Comparison of ENCODE assay signal across 9 cellular contexts in the genomic region with DNA sequence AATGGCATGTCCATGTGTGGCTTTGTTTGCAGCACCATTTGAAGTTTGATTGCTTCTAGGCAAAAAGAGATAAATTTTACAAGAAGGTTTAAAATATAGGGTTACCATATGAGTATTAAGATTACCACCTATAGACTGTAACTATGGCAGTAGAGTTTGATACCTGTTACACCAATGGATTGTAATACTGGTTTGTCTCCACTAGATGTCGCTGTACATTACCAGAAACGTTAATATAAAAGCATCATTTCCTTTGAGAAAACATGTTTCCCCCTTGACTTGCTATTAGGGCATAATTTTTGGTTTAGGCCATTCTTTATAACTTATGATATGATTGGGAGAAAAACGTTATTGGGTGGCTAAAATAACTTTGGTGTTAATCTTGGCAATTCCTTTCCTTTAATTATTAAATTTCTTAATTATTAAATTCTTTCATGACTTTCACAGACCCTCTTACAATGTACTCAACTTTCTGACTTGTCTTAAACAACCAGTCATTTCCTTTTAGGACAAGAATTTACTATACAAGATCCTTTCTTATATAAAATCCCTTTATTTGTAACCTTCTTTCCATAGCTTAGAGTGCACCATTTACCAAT. TPM values are rescaled to one million over a fixed set of nuclear protein-coding genes. Genes with fewer than 3 reads are reported as not detected.
DNase-seq lines count a peak whose midpoint lies in the region; ATAC-seq, FAIRE-seq and TF ChIP-seq lines count a peak whose summit lies in the region.
"Had no signal": no experiment of that assay in that cellular context is flagged by ENCODE, and none has a peak within 500 bp of the region (broad histone marks: within the 10 kb centered on the region; RNA-seq: fewer than 3 reads in every experiment).

No MANE protein-coding gene starts in this region.

- no peaks in the 10 kb centered on the region for H3K36me3 ChIP-seq in right atrium auricular region
- H3K36me3 ChIP-seq in small intestine (ENCODE audit: control insufficient read depth in 2 of 2, insufficient read depth in 2 of 2, low read length in 2 of 2): no peaks in the 10 kb centered on the region

- intact Hi-C loops in activated CD8-positive, alpha-beta T cell treated with anti-CD3 and anti-CD28 coated beads for 36 hours (cut with micrococcal nuclease): no loop called here

- peaks cover 1% of the 10 kb centered on the region for H3K9me3 Mint-ChIP-seq in activated CD8-positive, alpha-beta T cell treated with anti-CD3 and anti-CD28 coated beads for 36 hours

- POLR2A ChIA-PET in AG04449 (lab: Yijun Ruan, JAX): no interaction called here
- POLR2A ChIA-PET in activated CD8-positive, alpha-beta T cell treated with anti-CD3 and anti-CD28 coated beads for 36 hours (lab: Charles Lee): interaction anchor here (0.6 to 1.0 kb wide), 2 partner anchors 133 to 153 kb away, joined by 3 read pairs; a partner anchor contains a TSS

- peak; percentile 90 for FAIRE-seq in small intestine (lab: Jason Lieb, UNC)

- CTCF ChIA-PET in AG04449 (lab: Yijun Ruan, JAX): interaction anchor here (0.8 to 6.1 kb wide), 17 partner anchors 9 to 129 kb away, joined by 3 to 68 read pairs (median 7); no protein-coding TSS in a partner anchor
- CTCF ChIA-PET in activated CD8-positive, alpha-beta T cell treated with anti-CD3 and anti-CD28 coated beads for 36 hours (lab: Charles Lee): interaction anchor here (0.7 to 5.2 kb wide), 16 partner anchors 9 to 163 kb away, joined by 3 to 34 read pairs (median 4); no protein-coding TSS in a partner anchor

- no peak overlapping the region for H3K4me3 Mint-ChIP-seq in activated CD8-positive, alpha-beta T cell treated with anti-CD3 and anti-CD28 coated beads for 36 hours

- peak; percentile 56 for TF ChIP-seq CTCF in AG04449 (IDR thresholded peaks at IDR 0.05; ENCODE audit: insufficient read depth, low read length, missing control alignments)
- peak; percentile 70 for TF ChIP-seq CTCF in GM12872 (IDR thresholded peaks at IDR 0.05; ENCODE audit: insufficient read depth, low read depth, low read length)
- peak; percentile 72 for TF ChIP-seq CTCF in activated CD8-positive, alpha-beta T cell treated with anti-CD3 and anti-CD28 coated beads for 36 hours (IDR thresholded peaks at IDR 0.05)
- TF ChIP-seq CTCF in right atrium auricular region (IDR thresholded peaks at IDR 0.05): peak; percentile 75 to 93

- H3K27ac Mint-ChIP-seq in activated CD8-positive, alpha-beta T cell treated with anti-CD3 and anti-CD28 coated beads for 36 hours: no peak overlapping the region

- DNase-seq in AG04449 (ENCODE audit: low read depth, low spot score) (no peak), NCI-H2081 treated with DMSO at 0.1 percent for 48 hours (lab: John Stamatoyannopoulos, UW) (peak; percentile 16), right atrium auricular region (ENCODE audit: low spot score) (no peak), small intestine (peak; percentile 59), GDM1 (lab: John Stamatoyannopoulos, UW) (no peak)
- no peak for DNase-seq in activated CD8-positive, alpha-beta T cell treated with anti-CD3 and anti-CD28 coated beads for 36 hours
- DNase-seq: left cardiac atrium had no signal

- no peak overlapping the region for H3K27ac ChIP-seq in right atrium auricular region
- no peak overlapping the region for H3K27ac ChIP-seq in small intestine (ENCODE audit: low read depth in 1 of 2, low read length in 1 of 2)

- H3K27me3 Mint-ChIP-seq in activated CD8-positive, alpha-beta T cell treated with anti-CD3 and anti-CD28 coated beads for 36 hours: peaks cover 36% of the 10 kb centered on the region

- H3K27me3 ChIP-seq in right atrium auricular region: peaks cover 10 to 22% of the 10 kb centered on the region in 2 donors
- H3K27me3 ChIP-seq in small intestine (ENCODE audit: control insufficient read depth in 2 of 2, insufficient read depth in 2 of 2, low read length in 2 of 2): peaks cover 0 to 20% of the 10 kb centered on the region in 2 donors

- 0% methylated on average over 3 of the region's 3 CpGs for WGBS in small intestine, 3 donors

- H3K4me3 ChIP-seq in AG04449 (ENCODE audit: low read depth, low read length) (no peak overlapping the region), right atrium auricular region (no peak overlapping the region), small intestine (ENCODE audit: low read depth in 1 of 2, low read length in 2 of 2) (no peak overlapping the region)

- peaks cover 11% of the 10 kb centered on the region for H3K4me1 Mint-ChIP-seq in activated CD8-positive, alpha-beta T cell treated with anti-CD3 and anti-CD28 coated beads for 36 hours (ENCODE audit: low read depth)

- ATAC-seq in activated CD8-positive, alpha-beta T cell treated with anti-CD3 and anti-CD28 coated beads for 36 hours: peak; percentile 53
- ATAC-seq in GM18870 (IDR thresholded peaks at IDR 0.05; ENCODE audit: unreplicated experiment): no peak

- peaks cover 0 to 4% of the 10 kb centered on the region in 2 donors for H3K9me3 ChIP-seq in right atrium auricular region
- H3K9me3 ChIP-seq in small intestine (ENCODE audit: control insufficient read depth, low read depth): no peaks in the 10 kb centered on the region

- H3K4me1 ChIP-seq in right atrium auricular region (peaks cover 0 to 10% of the 10 kb centered on the region in 2 donors), small intestine (ENCODE audit: control insufficient read depth in 2 of 2, insufficient read depth in 1 of 2, low read depth in 1 of 2, low read length in 1 of 2) (no peaks in the 10 kb centered on the region)

- no peaks in the 10 kb centered on the region for H3K36me3 Mint-ChIP-seq in activated CD8-positive, alpha-beta T cell treated with anti-CD3 and anti-CD28 coated beads for 36 hours (ENCODE audit: low read depth)

RNA-seq across cellular contexts. Expression of a gene that starts 42.8 kb away (rescaled TPM):
- 10 to 100 TPM; 12.3 to 14.8 TPM for total RNA-seq in activated CD8-positive, alpha-beta T cell treated with anti-CD3 and anti-CD28 coated beads for 36 hours
- 10 to 100 TPM; 22.0 to 76.7 TPM for total RNA-seq in right atrium auricular region
- 100 to 1,000 TPM in 1 of 3 donors, 10 to 100 TPM in 2; 14.3 to 150 (median 66.8) TPM for polyA plus RNA-seq in small intestine

RNA-seq across cellular contexts. Expression of a gene that starts 45.2 kb away (rescaled TPM):
- total RNA-seq in activated CD8-positive, alpha-beta T cell treated with anti-CD3 and anti-CD28 coated beads for 36 hours: 10 to 100 TPM; 27.6 to 27.9 TPM
- total RNA-seq in right atrium auricular region: 10 to 100 TPM; 13.1 to 60.5 TPM
- 10 to 100 TPM in 2 of 3 donors, 1 to 10 TPM in 1; 9.4 to 86.7 (median 32.1) TPM for polyA plus RNA-seq in small intestine

Comparison
In these comparisons a context has a peak if more than half of its experiments do, and no peak if none do; other contexts are left out.
1. DNase-seq: peak in NCI-H2081 treated with DMSO at 0.1 percent for 48 hours (single experiment) and small intestine (single experiment); none in AG04449 (single experiment), activated CD8-positive, alpha-beta T cell treated with anti-CD3 and anti-CD28 coated beads for 36 hours (single experiment), right atrium auricular region (single experiment) and GDM1 (single experiment).
2. Peak in every context shown above with its lines, with median percentiles within 50 percentile points of each other: CTCF ChIP-seq.